In the genomic region with DNA sequence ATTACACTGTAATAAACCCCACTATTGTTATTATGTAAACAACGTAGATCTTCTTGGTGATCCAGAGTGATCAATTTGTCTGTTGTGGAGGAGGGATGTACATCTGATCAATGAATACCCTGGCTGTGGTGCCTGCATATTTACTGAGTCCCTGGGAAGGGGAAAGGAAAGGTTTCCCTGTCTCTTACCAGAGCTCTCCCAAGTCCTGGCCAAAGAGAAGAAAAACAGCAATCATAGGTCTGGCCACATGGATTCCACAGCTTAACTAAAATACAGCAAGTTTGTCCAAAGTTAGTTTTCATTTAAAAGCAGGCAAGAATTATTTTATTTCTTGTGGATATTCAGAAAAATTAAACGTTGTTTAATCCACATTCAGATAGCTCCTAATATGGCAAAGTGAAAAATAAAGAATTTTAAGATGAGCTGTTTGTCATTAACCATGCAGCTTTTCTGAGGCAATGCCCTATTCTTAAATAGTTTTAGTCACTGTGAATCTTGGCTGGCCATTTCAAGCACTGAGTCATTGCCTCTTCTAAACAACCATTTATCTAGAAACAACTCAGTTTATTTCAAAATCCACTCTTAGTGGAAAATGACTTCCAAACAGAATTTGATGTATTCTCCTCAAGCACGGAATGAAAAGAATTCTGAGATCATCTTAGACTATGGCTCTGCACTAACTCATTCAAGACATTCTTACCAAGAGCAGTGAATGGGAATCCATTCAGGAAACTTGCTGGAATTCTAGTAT, we compare ENCODE assay signal across 1 cellular context.
TF ChIP-seq lines count a peak whose summit lies in the region.

No MANE protein-coding gene starts in this region.

TF ChIP-seq in SK-N-SH, 30 proteins besides CTCF, POLR2A, EP300 and RAD21 (continued from another document):
- no peak for TF ChIP-seq REST (IDR thresholded peaks at IDR 0.05; ENCODE audit: low read depth, low read length)
- peak; percentile 52; the same call in 1 of the 2 replicates for TF ChIP-seq RXRA (IDR thresholded peaks at IDR 0.05; ENCODE audit: borderline replicate concordance, low read depth)
- TF ChIP-seq MXI1 (IDR thresholded peaks at IDR 0.05; ENCODE audit: low read depth, low read length) = no peak
- TF ChIP-seq GATA2 (CRISPR knock-in tag; IDR thresholded peaks at IDR 0.05) = no peak
- TF ChIP-seq NRF1 (IDR thresholded peaks at IDR 0.05; ENCODE audit: low read depth, low read length) = no peak
- TF ChIP-seq, protein P1, sequence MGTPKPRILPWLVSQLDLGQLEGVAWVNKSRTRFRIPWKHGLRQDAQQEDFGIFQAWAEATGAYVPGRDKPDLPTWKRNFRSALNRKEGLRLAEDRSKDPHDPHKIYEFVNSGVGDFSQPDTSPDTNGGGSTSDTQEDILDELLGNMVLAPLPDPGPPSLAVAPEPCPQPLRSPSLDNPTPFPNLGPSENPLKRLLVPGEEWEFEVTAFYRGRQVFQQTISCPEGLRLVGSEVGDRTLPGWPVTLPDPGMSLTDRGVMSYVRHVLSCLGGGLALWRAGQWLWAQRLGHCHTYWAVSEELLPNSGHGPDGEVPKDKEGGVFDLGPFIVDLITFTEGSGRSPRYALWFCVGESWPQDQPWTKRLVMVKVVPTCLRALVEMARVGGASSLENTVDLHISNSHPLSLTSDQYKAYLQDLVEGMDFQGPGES (IDR thresholded peaks at IDR 0.05; ENCODE audit: low read depth, low read length) = no peak
- peak; percentile 39; the same call in 1 of the 2 replicates for TF ChIP-seq TAF1 (IDR thresholded peaks at IDR 0.05; ENCODE audit: borderline replicate concordance, low read depth, low read length)
- peak; percentile 67; the same call in 1 of the 2 replicates for TF ChIP-seq POLR2AphosphoS5 (IDR thresholded peaks at IDR 0.05; ENCODE audit: low read depth, low read length)
- TF ChIP-seq YY1 (IDR thresholded peaks at IDR 0.05; ENCODE audit: low read depth) = no peak; the same call in 1 of the 2 replicates
- peak; percentile 84 for TF ChIP-seq NFIC (IDR thresholded peaks at IDR 0.05; ENCODE audit: borderline replicate concordance)
- TF ChIP-seq FOXJ3 (CRISPR knock-in tag; IDR thresholded peaks at IDR 0.05) = no peak
TF ChIP-seq in SK-N-SH: peak in this region for 14.
